ENCODE assay signal across 8 cellular contexts in the genomic region with DNA sequence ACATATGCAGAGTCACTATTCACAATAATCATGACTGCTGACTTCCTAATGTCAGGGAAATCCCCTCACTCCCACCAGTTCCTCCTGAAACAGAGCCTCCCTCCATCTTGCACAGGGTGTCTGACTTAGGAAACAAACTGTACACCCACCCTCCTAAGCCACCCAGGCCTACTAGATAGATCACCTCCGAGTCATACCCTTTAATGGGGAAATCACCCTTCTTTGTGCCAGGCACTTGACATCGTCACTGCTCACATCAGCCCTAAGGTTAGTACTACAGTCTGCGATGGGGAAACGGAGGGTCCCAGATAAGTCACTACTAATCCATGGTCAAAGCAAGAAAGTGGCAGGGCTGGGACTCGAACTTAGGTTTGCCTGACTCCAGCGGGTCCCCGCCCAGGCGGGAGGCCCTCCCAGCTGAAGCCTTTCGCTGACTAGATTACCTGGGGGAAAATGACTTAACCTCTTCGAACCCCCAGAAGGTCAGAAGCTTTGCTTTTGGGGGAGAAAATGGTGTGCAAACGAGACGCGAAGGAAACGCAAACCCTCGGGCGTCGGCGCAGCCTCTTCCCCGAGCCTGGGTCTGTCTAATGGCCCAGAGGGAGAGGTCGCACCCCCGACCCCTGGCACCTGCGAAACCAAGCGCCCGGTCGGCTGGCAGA.
DNase-seq lines count a peak whose midpoint lies in the region; ATAC-seq and TF ChIP-seq lines count a peak whose summit lies in the region.

No MANE protein-coding gene starts in this region.

- peaks cover 4% of the 10 kb centered on the region for H3K36me3 Mint-ChIP-seq in T-helper 2 cell treated with Interferon-gamma antibody and Interleukin-4, amounts not matched to agents 5 μg/mL and 100 μg/mL, for 36 hours (ENCODE audit: low read depth)

- peak overlapping the region; percentile 81 for H3K4me3 ChIP-seq in astrocyte of the spinal cord (ENCODE audit: low read depth, low read length)

- peaks cover 44% of the 10 kb centered on the region for H3K4me1 Mint-ChIP-seq in T-helper 2 cell treated with Interferon-gamma antibody and Interleukin-4, amounts not matched to agents 5 μg/mL and 100 μg/mL, for 36 hours (ENCODE audit: low read depth)

- no peaks in the 10 kb centered on the region for H3K27me3 Mint-ChIP-seq in T-helper 2 cell treated with Interferon-gamma antibody and Interleukin-4, amounts not matched to agents 5 μg/mL and 100 μg/mL, for 36 hours (ENCODE audit: low read depth)

- ATAC-seq in HG03521 (IDR thresholded peaks at IDR 0.05; ENCODE audit: unreplicated experiment): no peak

- TF ChIP-seq CTCF in astrocyte of the spinal cord (IDR thresholded peaks at IDR 0.05; ENCODE audit: low read depth, low read length): no peak

- peak overlapping the region; percentile 58 for H3K4me3 Mint-ChIP-seq in T-helper 2 cell treated with Interferon-gamma antibody and Interleukin-4, amounts not matched to agents 5 μg/mL and 100 μg/mL, for 36 hours

- no peaks in the 10 kb centered on the region for H3K9me3 Mint-ChIP-seq in T-helper 2 cell treated with Interferon-gamma antibody and Interleukin-4, amounts not matched to agents 5 μg/mL and 100 μg/mL, for 36 hours

- peak overlapping the region; percentile 94 for H3K27ac Mint-ChIP-seq in T-helper 2 cell treated with Interferon-gamma antibody and Interleukin-4, amounts not matched to agents 5 μg/mL and 100 μg/mL, for 36 hours

- in situ Hi-C loops in astrocyte of the spinal cord (cut with HindIII; ENCODE audit: low sequenced_read_pairs): no loop called here

- DNase-seq in SIG-M5 treated with dmso at 0.1 percent for 504 hours (lab: John Stamatoyannopoulos, UW; ENCODE audit: unreplicated experiment): peak; percentile 65
- no peak for DNase-seq in SIG-M5 (lab: John Stamatoyannopoulos, UW)
- DNase-seq in HK-2 (ENCODE audit: unreplicated experiment): peak; percentile 59
- DNase-seq in T-helper 2 cell treated with Interferon-gamma antibody and Interleukin-4, amounts not matched to agents 5 μg/mL and 100 μg/mL, for 36 hours (ENCODE audit: low spot score): peak; percentile 88
- DNase-seq in astrocyte of the spinal cord (ENCODE audit: low read depth, low spot score): peak; percentile 32
- DNase-seq in kidney tubule cell (ENCODE audit: low spot score): peak; percentile 83
- peak; percentile 89 for DNase-seq in stimulated activated CD4-positive, alpha-beta T cell treated with anti-CD3 and anti-CD28 coated beads, Interleukin-4, amount 100 ng/mL, for 24 hours
